Comparison of ENCODE assay signal across 28 cellular contexts in genomic region chrX:5242091-5242790, GRCh38.
"Had no signal": no experiment of that assay in that cellular context is flagged by ENCODE, and none has a peak within 500 bp of the region (broad histone marks: within the 10 kb centered on the region; RNA-seq: fewer than 3 reads in every experiment).

No MANE protein-coding gene starts in this region.

- H3K4me3 ChIP-seq: body of pancreas, SK-N-MC had no signal

- H3K4me1 Mint-ChIP-seq: activated CD4-positive, alpha-beta memory T cell treated with anti-CD3 and anti-CD28 coated beads, Interleukin-2, amount 10 ng/mL, durations not matched to agents 7 days and 5 days; activated CD4-positive, alpha-beta T cell treated with anti-CD3 and anti-CD28 coated beads for 36 hours; activated naive CD8-positive, alpha-beta T cell treated with anti-CD3 and anti-CD28 coated beads, Interleukin-2, amount 10 ng/mL, durations not matched to agents 7 days and 5 days; T-cell had no signal

- H3K27ac ChIP-seq: body of pancreas, SK-N-MC, VCaP had no signal

- H3K9me3 ChIP-seq: body of pancreas had no signal

- FAIRE-seq: bronchial epithelial cell, TTC549 had no signal

- H3K27ac Mint-ChIP-seq: activated CD4-positive, alpha-beta memory T cell treated with anti-CD3 and anti-CD28 coated beads, Interleukin-2, amount 10 ng/mL, durations not matched to agents 7 days and 5 days; activated CD4-positive, alpha-beta T cell treated with anti-CD3 and anti-CD28 coated beads for 36 hours; activated naive CD8-positive, alpha-beta T cell treated with anti-CD3 and anti-CD28 coated beads, Interleukin-2, amount 10 ng/mL, durations not matched to agents 7 days and 5 days; T-cell had no signal

- ATAC-seq: activated CD4-positive, alpha-beta T cell treated with anti-CD3 and anti-CD28 coated beads for 36 hours; body of pancreas; Panc1; Right ventricle myocardium inferior; T-cell had no signal

- H3K27me3 Mint-ChIP-seq: activated CD4-positive, alpha-beta memory T cell treated with anti-CD3 and anti-CD28 coated beads, Interleukin-2, amount 10 ng/mL, durations not matched to agents 7 days and 5 days; activated CD4-positive, alpha-beta T cell treated with anti-CD3 and anti-CD28 coated beads for 36 hours; activated naive CD8-positive, alpha-beta T cell treated with anti-CD3 and anti-CD28 coated beads, Interleukin-2, amount 10 ng/mL, durations not matched to agents 7 days and 5 days; T-cell had no signal

- H3K9me3 Mint-ChIP-seq: activated naive CD8-positive, alpha-beta T cell treated with anti-CD3 and anti-CD28 coated beads, Interleukin-2, amount 10 ng/mL, durations not matched to agents 7 days and 5 days had no signal

- DNase-seq: activated CD4-positive, alpha-beta memory T cell treated with anti-CD3 and anti-CD28 coated beads, Interleukin-2, amount 10 ng/mL, durations not matched to agents 7 days and 5 days; activated CD4-positive, alpha-beta T cell treated with anti-CD3 and anti-CD28 coated beads for 36 hours; activated CD4-positive, alpha-beta T cell treated with anti-CD3 and anti-CD28 coated beads, Interleukin-2, amount 50 U/mL, for 1 hour; activated naive CD4-positive, alpha-beta T cell treated with anti-CD3 and anti-CD28 coated beads, Interleukin-2, amount 50 U/mL, for 16 hours; activated naive CD8-positive, alpha-beta T cell treated with anti-CD3 and anti-CD28 coated beads, Interleukin-2, amount 10 ng/mL, durations not matched to agents 7 days and 5 days; aorta; body of pancreas; central memory CD4-positive, alpha-beta T cell; Kasumi-1; NCI-H1105 treated with DMSO at 0.1 percent for 48 hours; NCI-H146; NCI-H187 treated with DMSO at 0.1 percent for 48 hours; NCI-H2081 treated with DMSO at 0.1 percent for 48 hours; NCI-H2171; NCI-H2227 treated with DMSO at 0.1 percent for 48 hours; NCI-H446 treated with DMSO at 0.1 percent for 48 hours; NCI-H524 treated with DMSO at 0.1 percent for 48 hours; NCI-H82; RPMI8226; T-cell; T-helper 2 cell; T1000 had no signal

- H3K4me3 Mint-ChIP-seq: activated CD4-positive, alpha-beta memory T cell treated with anti-CD3 and anti-CD28 coated beads, Interleukin-2, amount 10 ng/mL, durations not matched to agents 7 days and 5 days; activated CD4-positive, alpha-beta T cell treated with anti-CD3 and anti-CD28 coated beads for 36 hours; activated naive CD8-positive, alpha-beta T cell treated with anti-CD3 and anti-CD28 coated beads, Interleukin-2, amount 10 ng/mL, durations not matched to agents 7 days and 5 days; T-cell had no signal

- H3K27me3 ChIP-seq: body of pancreas had no signal

- H3K36me3 Mint-ChIP-seq: activated naive CD8-positive, alpha-beta T cell treated with anti-CD3 and anti-CD28 coated beads, Interleukin-2, amount 10 ng/mL, durations not matched to agents 7 days and 5 days; T-cell had no signal

- H3K4me1 ChIP-seq: body of pancreas had no signal
